In genomic region chr3:8246070-8246469, GRCh38 we compare ENCODE assay signal across 16 cellular contexts.
DNase-seq lines count a peak whose midpoint lies in the region; ATAC-seq and TF ChIP-seq lines count a peak whose summit lies in the region.
"Had no signal": no experiment of that assay in that cellular context is flagged by ENCODE, and none has a peak within 500 bp of the region (broad histone marks: within the 10 kb centered on the region; RNA-seq: fewer than 3 reads in every experiment).

No MANE protein-coding gene starts in this region.

- H3K18ac ChIP-seq in mesenchymal stem cell (ENCODE audit: low read depth in 1 of 2, low read length in 2 of 2): no peak overlapping the region

- no peak overlapping the region for H3K9ac ChIP-seq in mesenchymal stem cell (ENCODE audit: low read length)

- H3K79me1 ChIP-seq in mesenchymal stem cell (replicated peaks; ENCODE audit: low read length, poor library complexity, severe bottlenecking): no peaks in the 10 kb centered on the region

- H3K36me3 ChIP-seq in kidney epithelial cell (ENCODE audit: control insufficient read depth, insufficient read depth, low read length) (no peaks in the 10 kb centered on the region), mesenchymal stem cell (ENCODE audit: control insufficient read depth in 1 of 2, insufficient read depth in 2 of 2, low read depth in 1 of 2, low read length in 2 of 2) (no peaks in the 10 kb centered on the region)

- H3K27me3 ChIP-seq in kidney epithelial cell (ENCODE audit: control insufficient read depth, insufficient read depth, low read length): no peaks in the 10 kb centered on the region
- no peaks in the 10 kb centered on the region for H3K27me3 ChIP-seq in mesenchymal stem cell (ENCODE audit: control insufficient read depth in 1 of 2, insufficient read depth in 1 of 2, low read length in 2 of 2)

- no peak overlapping the region for H2AFZ ChIP-seq in mesenchymal stem cell (ENCODE audit: low read depth, low read length)

- H3K14ac ChIP-seq in mesenchymal stem cell (ENCODE audit: low read length in 2 of 2): no peak overlapping the region

- no peak overlapping the region for H4K8ac ChIP-seq in mesenchymal stem cell (ENCODE audit: low read length)

- no peak overlapping the region for H3K4me3 ChIP-seq in kidney epithelial cell (ENCODE audit: low read depth, low read length)
- H3K4me3 ChIP-seq in mesenchymal stem cell (ENCODE audit: insufficient read depth in 1 of 2, low read depth in 1 of 2, low read length in 2 of 2): no peak overlapping the region
- H3K4me3 ChIP-seq: A549 had no signal

- no peak overlapping the region for H2BK5ac ChIP-seq in mesenchymal stem cell (ENCODE audit: low read depth, low read length, poor library complexity, severe bottlenecking)

- H3K4me1 ChIP-seq in mesenchymal stem cell (ENCODE audit: control insufficient read depth, insufficient read depth, low read depth, low read length): no peaks in the 10 kb centered on the region
- H3K4me1 ChIP-seq: A549 had no signal

- no peak overlapping the region for H4K91ac ChIP-seq in mesenchymal stem cell (ENCODE audit: low read length)

- H3K23ac ChIP-seq in mesenchymal stem cell (ENCODE audit: low read length in 2 of 2): no peak overlapping the region

- no peak overlapping the region for H2BK12ac ChIP-seq in mesenchymal stem cell (ENCODE audit: low read length in 2 of 2)

- H3K27ac ChIP-seq in mesenchymal stem cell (ENCODE audit: low read length, poor library complexity, severe bottlenecking): peak overlapping the region; percentile 56
- H3K27ac ChIP-seq: 22Rv1, A549, C4-2B had no signal

- H3K9me3 ChIP-seq in mesenchymal stem cell (ENCODE audit: control insufficient read depth, low read length): no peaks in the 10 kb centered on the region
- H3K9me3 ChIP-seq: A549 had no signal

- no peak for ATAC-seq in GM18502 (IDR thresholded peaks at IDR 0.05; ENCODE audit: poor library complexity, unreplicated experiment)
- ATAC-seq: A549 had no signal

- WGBS in mesenchymal stem cell: 92% methylated on average over 1 of the region's 2 CpGs

- no peak overlapping the region for H3K4me2 ChIP-seq in mesenchymal stem cell (ENCODE audit: low read length, poor library complexity, severe bottlenecking)
- H3K4me2 ChIP-seq: A549 had no signal

- H2AK5ac ChIP-seq in mesenchymal stem cell (ENCODE audit: low read length, severe bottlenecking): no peak overlapping the region

- no peak overlapping the region for H2BK120ac ChIP-seq in mesenchymal stem cell (ENCODE audit: low read depth, low read length)

- DNase-seq in NCI-H526 (lab: John Stamatoyannopoulos, UW): peak; percentile 29 to 52
- DNase-seq in NCI-H526 treated with DMSO at 0.1 percent for 48 hours (lab: John Stamatoyannopoulos, UW): no peak
- peak; percentile 14 for DNase-seq in kidney epithelial cell (ENCODE audit: low read depth)
- DNase-seq in mesenchymal stem cell: no peak
- no peak for DNase-seq in hippocampal formation (lab: John Stamatoyannopoulos, UW)
- DNase-seq in HUDEP-2 (lab: John Stamatoyannopoulos, UW; ENCODE audit: unreplicated experiment in 76 of 76): no peak
- DNase-seq: AML-193; Calu3; CD4-positive, alpha-beta T cell; DMS79 treated with DMSO at 0.1 percent for 48 hours; GF-D8; H9 had no signal

- H3K4ac ChIP-seq in mesenchymal stem cell (ENCODE audit: low read depth in 1 of 2, low read length in 2 of 2): no peak overlapping the region

- TF ChIP-seq CTCF in kidney epithelial cell (IDR thresholded peaks at IDR 0.05; ENCODE audit: insufficient read depth, low read length, poor library complexity, severe bottlenecking): no peak

- H2BK15ac ChIP-seq in mesenchymal stem cell (ENCODE audit: low read depth, poor library complexity, severe bottlenecking): no peak overlapping the region

Comparison
In these comparisons a context has a peak if more than half of its experiments do, and no peak if none do; other contexts are left out.
1. DNase-seq: peak in NCI-H526 (2 of 2) and kidney epithelial cell (single experiment); none in NCI-H526 treated with DMSO at 0.1 percent for 48 hours (single experiment), mesenchymal stem cell (single experiment), hippocampal formation (0 of 2) and HUDEP-2 (0 of 76).